Comparison of ENCODE assay signal across 9 cellular contexts in the genomic region with DNA sequence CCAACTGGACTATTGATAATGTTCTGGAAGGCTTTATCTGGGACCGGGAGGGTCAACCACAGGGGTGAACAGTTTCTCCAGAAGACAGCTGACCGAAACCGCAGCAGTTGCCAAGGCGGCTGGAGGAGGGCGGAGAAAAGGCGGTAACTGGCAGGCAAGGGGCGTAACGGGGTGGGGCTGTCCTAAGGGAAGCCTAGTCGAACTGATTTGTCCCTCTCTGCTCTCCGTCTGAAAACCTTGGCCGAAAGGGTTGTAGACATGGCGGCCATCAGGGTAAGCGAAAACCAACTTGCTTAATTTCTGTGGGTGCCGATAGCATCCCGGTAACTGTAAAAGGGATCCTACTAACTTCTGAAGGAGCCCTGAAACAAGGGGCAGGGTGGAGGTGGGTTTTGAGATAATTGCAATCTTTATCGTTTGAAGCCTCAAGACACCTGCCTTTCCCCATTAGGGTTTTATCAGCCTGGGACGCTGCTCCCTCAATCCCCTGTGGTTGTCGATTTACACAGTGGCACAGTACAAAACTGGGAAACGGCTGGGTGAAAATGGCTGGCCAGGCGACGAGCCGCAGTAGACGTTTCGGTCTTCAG. TPM values are rescaled to one million over a fixed set of nuclear protein-coding genes. Genes with fewer than 3 reads are reported as not detected.
DNase-seq lines count a peak whose midpoint lies in the region; ATAC-seq, FAIRE-seq and TF ChIP-seq lines count a peak whose summit lies in the region.
"Had no signal": no experiment of that assay in that cellular context is flagged by ENCODE, and none has a peak within 500 bp of the region (broad histone marks: within the 10 kb centered on the region; RNA-seq: fewer than 3 reads in every experiment).

APOOL (plus strand) TSS at position 223 of the 590 bp plus-strand sequence; CDS start at position 259, 36 bp downstream.

- peak; percentile 94 for FAIRE-seq in colon (lab: Jason Lieb, UNC)
- FAIRE-seq: TTC549 had no signal

- ATAC-seq in GM19043 (IDR thresholded peaks at IDR 0.05; ENCODE audit: low read depth, unreplicated experiment) = peak; percentile 88
- ATAC-seq in HG03354 (IDR thresholded peaks at IDR 0.05; ENCODE audit: poor library complexity, severe bottlenecking, unreplicated experiment) = peak; percentile 96

- peak; percentile 85 for DNase-seq in AG10803 (ENCODE audit: low read depth)
- DNase-seq in NCI-H460 (ENCODE audit: extremely low read depth, low read depth) = peak; percentile 90
- DNase-seq in activated CD4-positive, alpha-beta T cell treated with anti-CD3 and anti-CD28 coated beads for 24 hours (ENCODE audit: low read depth in 2 of 2) = peak; percentile 59 to 61
- peak; percentile 86 for DNase-seq in kidney tubule cell (ENCODE audit: low spot score)
- peak; percentile 47 to 69 (median 57) for DNase-seq in stimulated activated CD4-positive, alpha-beta T cell treated with anti-CD3 and anti-CD28 coated beads, Interleukin-1b, Interleukin-23, amount 100 ng/mL, for 24 hours (ENCODE audit: low read depth in 4 of 4, low spot score in 1 of 4)

- peak within 1 kb of the TSS; percentile 76 for H3K4me3 ChIP-seq in AG10803 (ENCODE audit: low read length)

- no peak for TF ChIP-seq CTCF in AG10803 (conservative IDR thresholded peaks at IDR 0.05; ENCODE audit: low read length)

RNA-seq across cellular contexts. Expression of gene APOOL, which starts in this region (rescaled TPM):
- 36.2 and 43.8 TPM in 2 replicates for total RNA-seq in NCI-H460 (2014; rRNA removed; shearing (Covaris generic))
- 9.0 and 10.9 TPM in 2 replicates for polyA plus RNA-seq in NCI-H460 (2014; cell fraction: nucleus; rRNA removed)

Comparison
In these comparisons a context has a peak if more than half of its experiments do, and no peak if none do; other contexts are left out.
1. Peak in every context shown above with its lines: DNase-seq, ATAC-seq and H3K4me3 ChIP-seq.